ENCODE assay signal across 1 cellular context in the genomic region with DNA sequence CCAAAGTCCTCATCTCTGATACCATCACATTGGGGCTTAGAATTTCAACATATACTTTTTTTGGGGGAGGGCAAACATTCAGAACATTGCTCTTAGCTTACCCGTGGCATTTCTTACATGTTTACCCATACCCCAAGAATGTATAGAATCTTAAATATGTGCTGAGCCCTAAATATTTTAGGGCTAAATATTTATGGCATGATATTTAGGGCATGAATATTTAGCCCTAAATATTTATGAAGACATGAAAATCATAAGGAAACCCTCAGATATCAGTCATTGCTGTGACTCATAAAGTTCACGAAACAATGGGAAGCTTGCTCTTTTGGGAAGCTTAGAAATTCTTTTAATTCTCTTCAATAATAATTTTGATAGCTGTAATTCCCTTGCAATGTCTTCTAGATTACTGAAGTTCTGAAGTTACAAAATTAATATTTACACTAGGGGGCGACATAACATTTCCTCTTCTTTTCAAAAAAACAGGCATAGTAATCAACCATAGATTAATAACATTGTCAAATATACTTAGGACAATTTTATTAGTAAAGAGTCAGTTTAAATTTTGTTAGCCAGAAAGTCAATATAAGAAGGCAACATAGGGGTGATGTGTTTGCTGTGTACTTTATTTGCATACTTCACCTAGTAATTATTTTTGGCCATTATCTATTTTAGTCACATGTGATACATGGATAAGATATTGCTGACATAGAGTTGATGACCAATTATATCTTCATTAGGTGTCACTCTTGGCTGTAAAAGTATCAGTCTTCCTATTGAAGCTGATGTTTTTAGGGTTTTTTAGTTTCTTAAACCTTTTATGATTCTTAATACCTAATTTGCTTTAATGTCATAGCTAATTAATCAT.
TF ChIP-seq lines count a peak whose summit lies in the region.

No MANE protein-coding gene starts in this region.

TF ChIP-seq in SK-N-SH treated with all-trans-retinoic acid at 6 μM for 48 hours, 23 proteins besides CTCF, POLR2A, EP300 and RAD21 (continued from another document):
- TF ChIP-seq, protein P1, sequence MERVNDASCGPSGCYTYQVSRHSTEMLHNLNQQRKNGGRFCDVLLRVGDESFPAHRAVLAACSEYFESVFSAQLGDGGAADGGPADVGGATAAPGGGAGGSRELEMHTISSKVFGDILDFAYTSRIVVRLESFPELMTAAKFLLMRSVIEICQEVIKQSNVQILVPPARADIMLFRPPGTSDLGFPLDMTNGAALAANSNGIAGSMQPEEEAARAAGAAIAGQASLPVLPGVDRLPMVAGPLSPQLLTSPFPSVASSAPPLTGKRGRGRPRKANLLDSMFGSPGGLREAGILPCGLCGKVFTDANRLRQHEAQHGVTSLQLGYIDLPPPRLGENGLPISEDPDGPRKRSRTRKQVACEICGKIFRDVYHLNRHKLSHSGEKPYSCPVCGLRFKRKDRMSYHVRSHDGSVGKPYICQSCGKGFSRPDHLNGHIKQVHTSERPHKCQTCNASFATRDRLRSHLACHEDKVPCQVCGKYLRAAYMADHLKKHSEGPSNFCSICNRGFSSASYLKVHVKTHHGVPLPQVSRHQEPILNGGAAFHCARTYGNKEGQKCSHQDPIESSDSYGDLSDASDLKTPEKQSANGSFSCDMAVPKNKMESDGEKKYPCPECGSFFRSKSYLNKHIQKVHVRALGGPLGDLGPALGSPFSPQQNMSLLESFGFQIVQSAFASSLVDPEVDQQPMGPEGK (CRISPR knock-in tag; IDR thresholded peaks at IDR 0.05; ENCODE audit: borderline replicate concordance) = no peak
- TF ChIP-seq GLIS3 (CRISPR knock-in tag; IDR thresholded peaks at IDR 0.05) = no peak
